In the genomic region with DNA sequence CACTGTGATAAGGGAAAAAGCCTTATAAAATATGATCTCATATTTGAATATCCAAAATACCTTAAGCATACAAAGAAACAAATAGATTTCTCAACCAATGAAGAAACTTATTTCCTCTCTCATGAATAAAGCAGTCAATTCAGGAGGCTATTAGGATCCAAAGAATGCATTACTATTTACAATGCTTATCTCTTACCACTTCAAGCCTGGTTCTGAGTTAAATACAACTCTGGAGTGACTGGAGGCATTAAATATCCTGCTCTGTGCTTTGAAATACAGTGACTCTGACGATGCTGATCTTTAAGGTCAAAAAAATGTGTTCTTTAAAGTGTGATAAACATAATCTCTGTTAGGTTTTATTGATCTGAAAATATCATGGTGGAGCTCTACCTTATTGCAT, we compare ENCODE assay signal across 33 cellular contexts.
"Had no signal": no experiment of that assay in that cellular context is flagged by ENCODE, and none has a peak within 500 bp of the region (broad histone marks: within the 10 kb centered on the region; RNA-seq: fewer than 3 reads in every experiment).

No MANE protein-coding gene starts in this region.

- H3K36me3 ChIP-seq: brain microvascular endothelial cell, esophagus squamous epithelium, gastroesophageal sphincter, heart right ventricle had no signal

- DNase-seq: activated CD4-positive, alpha-beta memory T cell treated with anti-CD3 and anti-CD28 coated beads, Interleukin-2, amount 10 ng/mL, durations not matched to agents 7 days and 5 days; activated CD4-positive, alpha-beta T cell treated with anti-CD3 and anti-CD28 coated beads for 1 hour; activated CD4-positive, alpha-beta T cell treated with anti-CD3 and anti-CD28 coated beads for 4 hours; activated CD4-positive, alpha-beta T cell treated with anti-CD3 and anti-CD28 coated beads, Interleukin-2, amount 10 ng/mL, durations not matched to agents 7 days and 5 days; activated CD4-positive, alpha-beta T cell treated with anti-CD3 and anti-CD28 coated beads, Interleukin-2, amount 50 U/mL, for 4 hours; activated CD8-positive, alpha-beta memory T cell treated with anti-CD3 and anti-CD28 coated beads, Interleukin-2, amount 50 U/mL, for 48 hours; activated effector memory CD4-positive, alpha-beta T cell treated with Interleukin-2 at 50 U/mL for 16 hours; activated gamma-delta T cell treated with Interleukin-2 at 50 U/mL for 16 hours; activated naive CD4-positive, alpha-beta T cell treated with anti-CD3 and anti-CD28 coated beads, Interleukin-2, amount 50 U/mL, for 16 hours; activated naive CD4-positive, alpha-beta T cell treated with Interleukin-2 at 50 U/mL for 16 hours; activated T-cell treated with anti-CD3 and anti-CD28 coated beads for 4 hours; activated T-cell treated with anti-CD3 and anti-CD28 coated beads, Interleukin-2, amount 50 U/mL, for 24 hours; activated T-cell treated with anti-CD3 and anti-CD28 coated beads, Interleukin-2, amount 50 U/mL, for 72 hours; amniotic stem cell; anterior cingulate cortex; brain microvascular endothelial cell; dorsolateral prefrontal cortex; effector CD4-positive, alpha-beta T cell; effector memory CD8-positive, alpha-beta T cell; esophagus squamous epithelium; foreskin melanocyte; heart right ventricle; T-helper 2 cell had no signal

- H3K27me3 ChIP-seq: brain microvascular endothelial cell, dorsolateral prefrontal cortex, esophagus squamous epithelium, gastroesophageal sphincter, heart right ventricle had no signal

- H3K27me3 Mint-ChIP-seq: activated CD4-positive, alpha-beta memory T cell treated with anti-CD3 and anti-CD28 coated beads, Interleukin-2, amount 10 ng/mL, durations not matched to agents 7 days and 5 days; activated CD4-positive, alpha-beta T cell treated with anti-CD3 and anti-CD28 coated beads, Interleukin-2, amount 10 ng/mL, durations not matched to agents 7 days and 5 days; activated naive CD8-positive, alpha-beta T cell; activated T-cell treated with anti-CD3 and anti-CD28 coated beads, Interleukin-2, amount 50 U/mL, for 24 hours; activated T-helper 17 cell treated with anti-CD3 and anti-CD28 coated beads, Interleukin-2, amount 50 U/mL, for 72 hours; central memory CD8-positive, alpha-beta T cell; dendritic cell treated with granulocyte-macrophage colony-stimulating factor and Interleukin-4, amounts not matched to agents 40 ng/mL and 50 ng/mL, for 4 days; effector memory CD8-positive, alpha-beta T cell had no signal

- H3K27ac Mint-ChIP-seq: activated CD4-positive, alpha-beta memory T cell treated with anti-CD3 and anti-CD28 coated beads, Interleukin-2, amount 10 ng/mL, durations not matched to agents 7 days and 5 days; activated CD4-positive, alpha-beta T cell treated with anti-CD3 and anti-CD28 coated beads, Interleukin-2, amount 10 ng/mL, durations not matched to agents 7 days and 5 days; activated naive CD8-positive, alpha-beta T cell; activated T-cell treated with anti-CD3 and anti-CD28 coated beads, Interleukin-2, amount 50 U/mL, for 24 hours; activated T-cell treated with anti-CD3 and anti-CD28 coated beads, Interleukin-2, amount 50 U/mL, for 72 hours; activated T-helper 17 cell treated with anti-CD3 and anti-CD28 coated beads, Interleukin-2, amount 50 U/mL, for 72 hours; dendritic cell treated with granulocyte-macrophage colony-stimulating factor and Interleukin-4, amounts not matched to agents 40 ng/mL and 50 ng/mL, for 4 days; effector memory CD8-positive, alpha-beta T cell had no signal

- H3K36me3 Mint-ChIP-seq: activated naive CD8-positive, alpha-beta T cell had no signal

- H3K9me3 ChIP-seq: esophagus squamous epithelium, gastroesophageal sphincter, heart right ventricle had no signal

- H3K4me1 ChIP-seq: esophagus squamous epithelium, gastroesophageal sphincter, heart right ventricle had no signal

- H3K4me1 Mint-ChIP-seq: activated CD4-positive, alpha-beta memory T cell treated with anti-CD3 and anti-CD28 coated beads, Interleukin-2, amount 10 ng/mL, durations not matched to agents 7 days and 5 days; activated CD4-positive, alpha-beta T cell treated with anti-CD3 and anti-CD28 coated beads, Interleukin-2, amount 10 ng/mL, durations not matched to agents 7 days and 5 days; activated T-helper 17 cell treated with anti-CD3 and anti-CD28 coated beads, Interleukin-2, amount 50 U/mL, for 72 hours; central memory CD8-positive, alpha-beta T cell had no signal

- H3K4me3 ChIP-seq: coronary artery, dorsolateral prefrontal cortex, esophagus squamous epithelium, gastroesophageal sphincter, heart right ventricle had no signal

- H3K4me3 Mint-ChIP-seq: activated CD4-positive, alpha-beta memory T cell treated with anti-CD3 and anti-CD28 coated beads, Interleukin-2, amount 10 ng/mL, durations not matched to agents 7 days and 5 days; activated CD4-positive, alpha-beta T cell treated with anti-CD3 and anti-CD28 coated beads, Interleukin-2, amount 10 ng/mL, durations not matched to agents 7 days and 5 days; activated naive CD8-positive, alpha-beta T cell; activated T-cell treated with anti-CD3 and anti-CD28 coated beads, Interleukin-2, amount 50 U/mL, for 24 hours; activated T-cell treated with anti-CD3 and anti-CD28 coated beads, Interleukin-2, amount 50 U/mL, for 72 hours; activated T-helper 17 cell treated with anti-CD3 and anti-CD28 coated beads, Interleukin-2, amount 50 U/mL, for 72 hours; central memory CD8-positive, alpha-beta T cell; dendritic cell treated with granulocyte-macrophage colony-stimulating factor and Interleukin-4, amounts not matched to agents 40 ng/mL and 50 ng/mL, for 4 days; effector memory CD8-positive, alpha-beta T cell had no signal

- FAIRE-seq: astrocyte, bronchial epithelial cell, endothelial cell of umbilical vein had no signal

- H3K27ac ChIP-seq: brain microvascular endothelial cell, coronary artery, dorsolateral prefrontal cortex, epithelial cell of prostate, esophagus squamous epithelium, gastroesophageal sphincter, heart right ventricle had no signal

- ATAC-seq: activated T-cell treated with anti-CD3 and anti-CD28 coated beads, Interleukin-2, amount 50 U/mL, for 72 hours; activated T-helper 17 cell treated with anti-CD3 and anti-CD28 coated beads, Interleukin-2, amount 50 U/mL, for 72 hours; effector memory CD8-positive, alpha-beta T cell; gastroesophageal sphincter; heart right ventricle had no signal
